Comparison of ENCODE assay signal across 14 cellular contexts in genomic region chr3:105334138-105334882, GRCh38. TPM values are rescaled to one million over a fixed set of nuclear protein-coding genes. Genes with fewer than 3 reads are reported as not detected.
DNase-seq lines count a peak whose midpoint lies in the region; ATAC-seq, FAIRE-seq and TF ChIP-seq lines count a peak whose summit lies in the region.
"Had no signal": no experiment of that assay in that cellular context is flagged by ENCODE, and none has a peak within 500 bp of the region (broad histone marks: within the 10 kb centered on the region; RNA-seq: fewer than 3 reads in every experiment).

No MANE protein-coding gene starts in this region.

- ATAC-seq in GM21825 (IDR thresholded peaks at IDR 0.05; ENCODE audit: unreplicated experiment) (peak; percentile 69), HG03460 (IDR thresholded peaks at IDR 0.05; ENCODE audit: unreplicated experiment) (peak; percentile 78), GM19035 (IDR thresholded peaks at IDR 0.05; ENCODE audit: unreplicated experiment) (no peak)
- ATAC-seq: left colon had no signal

- H3K4me3 ChIP-seq in epithelial cell of esophagus (ENCODE audit: low read length) = no peak overlapping the region
- no peak overlapping the region for H3K4me3 ChIP-seq in OCI-LY7 (ENCODE audit: low read depth, low read length, poor library complexity, severe bottlenecking)
- H3K4me3 ChIP-seq: prostate gland, SK-N-MC had no signal

- no peak for DNase-seq in GM18507 (ENCODE audit: extremely low spot score, insufficient read length, low read depth)
- DNase-seq in epithelial cell of esophagus (ENCODE audit: low read depth) = peak; percentile 48
- no peak for DNase-seq in stimulated activated CD4-positive, alpha-beta T cell treated with anti-CD3 and anti-CD28 coated beads, Interleukin-4, amount 100 ng/mL, for 24 hours
- no peak for DNase-seq in medulla oblongata (ENCODE audit: extremely low spot score)
- no peak for DNase-seq in OCI-LY7 (ENCODE audit: low spot score)
- DNase-seq: DMS53, H7, left colon, NCI-H187 treated with DMSO at 0.1 percent for 48 hours had no signal

- BruUV-seq in OCI-LY7 (replicated peaks; lab: Mats Ljungman, UMichigan) = no TSS peak

- H3K4me2 ChIP-seq in OCI-LY7 (ENCODE audit: low read length) = no peak overlapping the region

- TF ChIP-seq CTCF in epithelial cell of esophagus (IDR thresholded peaks at IDR 0.05; ENCODE audit: insufficient read depth, low read depth, low read length, missing control alignments) = no peak
- TF ChIP-seq CTCF in OCI-LY7 (conservative IDR thresholded peaks at IDR 0.05; ENCODE audit: low read length) = no peak

- POLR2A ChIA-PET in OCI-LY7 (lab: Charles Lee) = interaction anchor here (0.8 to 1.8 kb wide), 2 partner anchors 8 to 12 kb away, joined by 5 to 8 read pairs; no protein-coding TSS in a partner anchor

- intact Hi-C loops in OCI-LY7 (cut with micrococcal nuclease; ENCODE audit: unreplicated experiment) = no loop called here

- H3K4me1 ChIP-seq in OCI-LY7 (ENCODE audit: insufficient read depth, low read length, poor library complexity, severe bottlenecking) = no peaks in the 10 kb centered on the region
- H3K4me1 ChIP-seq: prostate gland had no signal

- 0 out of 2 replicates have a peak, but pooled peaks cover 4% of the 10 kb centered on the region for H3K9me3 ChIP-seq in OCI-LY7 (ENCODE audit: low read length)
- H3K9me3 ChIP-seq: prostate gland had no signal

- no peak overlapping the region for H2AFZ ChIP-seq in OCI-LY7 (ENCODE audit: low read length)

- H3K36me3 ChIP-seq in OCI-LY7 (ENCODE audit: insufficient read depth, low read length) = no peaks in the 10 kb centered on the region
- H3K36me3 ChIP-seq: prostate gland had no signal

- FAIRE-seq in GM18507 (lab: Jason Lieb, UNC) = peak; percentile 49

- no peaks in the 10 kb centered on the region for H3K9me2 ChIP-seq in OCI-LY7 (ENCODE audit: insufficient read depth, low read length)

- H3K79me2 ChIP-seq in OCI-LY7 (ENCODE audit: insufficient read depth, low read depth, low read length) = no peaks in the 10 kb centered on the region

- CTCF ChIA-PET in OCI-LY7 (lab: Charles Lee; ENCODE audit: unreplicated experiment) = no interaction called here

- H3K27ac ChIP-seq in OCI-LY7 (ENCODE audit: low read depth, low read length, poor library complexity, severe bottlenecking) = no peak overlapping the region
- H3K27ac ChIP-seq: prostate gland, SK-N-MC had no signal

- no peaks in the 10 kb centered on the region for H4K20me1 ChIP-seq in OCI-LY7 (ENCODE audit: insufficient read depth, low read length)

RNA-seq across cellular contexts. Expression of gene ALCAM, which starts 32.4 kb away (rescaled TPM):
- total RNA-seq in OCI-LY7 (2014; rRNA removed; shearing (Covaris generic)) = 40.4 and 51.3 TPM in 2 replicates
- total RNA-seq in OCI-LY7 (2022) = 47.7 and 56.1 TPM in 2 replicates
